17 cellular contexts compared by ENCODE assay signal in the genomic region with DNA sequence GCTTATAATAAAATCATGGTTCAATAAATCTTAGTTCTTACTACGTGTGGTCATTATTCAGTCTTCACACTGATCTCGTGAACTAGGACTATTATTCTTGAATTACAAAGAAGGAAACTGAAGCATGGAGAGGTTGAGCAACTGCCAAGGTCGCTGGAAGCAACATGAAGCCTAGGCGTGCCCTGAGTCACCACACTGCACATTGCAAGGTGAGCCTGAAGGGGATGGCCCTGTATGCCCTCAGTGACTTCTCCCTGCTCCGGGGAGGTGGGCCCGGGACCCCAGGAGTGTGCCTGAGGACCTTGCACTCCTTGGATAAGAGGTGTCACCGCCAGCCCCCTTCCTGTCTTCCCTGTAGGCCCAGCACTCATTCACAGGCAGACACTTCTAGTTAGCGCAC.
"Had no signal": no experiment of that assay in that cellular context is flagged by ENCODE, and none has a peak within 500 bp of the region (broad histone marks: within the 10 kb centered on the region; RNA-seq: fewer than 3 reads in every experiment).

No MANE protein-coding gene starts in this region.

- ATAC-seq: activated naive CD8-positive, alpha-beta T cell treated with anti-CD3 and anti-CD28 coated beads, Interleukin-2, amount 50 U/mL, for 24 hours; effector memory CD8-positive, alpha-beta T cell; naive thymus-derived CD4-positive, alpha-beta T cell; right lobe of liver; SK-N-SH treated with all-trans-retinoic acid at 6 μM for 48 hours; stimulated activated naive CD8-positive, alpha-beta T cell treated with anti-CD3 and anti-CD28 coated beads, Interleukin-15, amount 100 ng/mL, for 72 hours had no signal

- FAIRE-seq: frontal cortex, islet of Langerhans had no signal

- H3K4me3 ChIP-seq: right lobe of liver, testis had no signal

- H3K27ac ChIP-seq: right lobe of liver, testis, VCaP had no signal

- DNase-seq: activated CD4-positive, alpha-beta T cell treated with anti-CD3 and anti-CD28 coated beads for 1 hour; activated CD4-positive, alpha-beta T cell treated with anti-CD3 and anti-CD28 coated beads, Interleukin-2, amount 50 U/mL, for 4 hours; activated naive CD4-positive, alpha-beta T cell treated with Interleukin-2 at 50 U/mL for 16 hours; activated naive CD8-positive, alpha-beta T cell treated with anti-CD3 and anti-CD28 coated beads, Interleukin-2, amount 50 U/mL, for 24 hours; activated T-cell treated with anti-CD3 and anti-CD28 coated beads for 4 hours; effector memory CD8-positive, alpha-beta T cell; mammary epithelial cell; naive thymus-derived CD4-positive, alpha-beta T cell; occipital lobe; right lobe of liver; stimulated activated CD4-positive, alpha-beta T cell treated with anti-CD3 and anti-CD28 coated beads, Interleukin-1b, Interleukin-23, amount 100 ng/mL, for 48 hours; stimulated activated naive CD8-positive, alpha-beta T cell treated with anti-CD3 and anti-CD28 coated beads, Interleukin-15, amount 100 ng/mL, for 72 hours; testis had no signal

- H3K4me1 ChIP-seq: right lobe of liver had no signal

- H3K27me3 ChIP-seq: right lobe of liver, testis had no signal

- H3K9me3 ChIP-seq: right lobe of liver, testis had no signal

- H3K36me3 ChIP-seq: right lobe of liver had no signal
